8 cellular contexts compared by ENCODE assay signal in genomic region chr10:34638405-34639054, GRCh38.
A peak's percentile ranks its signal among the peaks of the same experiment; 100 is the strongest.
DNase-seq lines count a peak whose midpoint lies in the region; ATAC-seq and TF ChIP-seq lines count a peak whose summit lies in the region.

No MANE protein-coding gene starts in this region.

- H3K4me3 ChIP-seq in H7 (ENCODE audit: insufficient read depth, low read depth, low read length), result no peak overlapping the region
- no peak overlapping the region for H3K4me3 ChIP-seq in WI38 (ENCODE audit: low read depth, low read length)

- H3K27ac ChIP-seq in caudate nucleus (ENCODE audit: low read depth, low read length), result no peak overlapping the region

- H3K36me3 ChIP-seq in H7 (replicated peaks; ENCODE audit: control insufficient read depth, insufficient read depth, low read length), result no peaks in the 10 kb centered on the region

- DNase-seq in Daoy (ENCODE audit: low read depth) (peak; percentile 74), H7 (peak; percentile 67), NCI-H1694 treated with DMSO at 0.1 percent for 48 hours (lab: John Stamatoyannopoulos, UW) (peak; percentile 61), caudate nucleus (lab: John Stamatoyannopoulos, UW) (peak in 55 of 61 donors; percentile 8 to 89 (median 53)), kidney glomerular epithelial cell (lab: John Stamatoyannopoulos, UW) (peak; percentile 83)
- DNase-seq in stimulated activated CD4-positive, alpha-beta T cell treated with anti-CD3 and anti-CD28 coated beads, Interleukin-2, amount 100 ng/mL, for 4 hours (ENCODE audit: low read depth), result peak; percentile 31

- ATAC-seq in GM18861 (IDR thresholded peaks at IDR 0.05; ENCODE audit: unreplicated experiment), result no peak

- H3K27me3 ChIP-seq in H7 (ENCODE audit: control insufficient read depth, insufficient read depth, low read length), result no peaks in the 10 kb centered on the region

- peak; percentile 84 for TF ChIP-seq CTCF in WI38 (IDR thresholded peaks at IDR 0.05; ENCODE audit: low read depth, low read length)

Comparison
In these comparisons a context has a peak if more than half of its experiments do, and no peak if none do; other contexts are left out.
1. DNase-seq: peak in every context shown above with its lines; median percentile 83 in kidney glomerular epithelial cell; 74 in Daoy; 67 in H7; 61 in NCI-H1694 treated with DMSO at 0.1 percent for 48 hours; 53 in caudate nucleus; 31 in stimulated activated CD4-positive, alpha-beta T cell treated with anti-CD3 and anti-CD28 coated beads, Interleukin-2, amount 100 ng/mL, for 4 hours.